Comparison of ENCODE assay signal across 17 cellular contexts in the genomic region with DNA sequence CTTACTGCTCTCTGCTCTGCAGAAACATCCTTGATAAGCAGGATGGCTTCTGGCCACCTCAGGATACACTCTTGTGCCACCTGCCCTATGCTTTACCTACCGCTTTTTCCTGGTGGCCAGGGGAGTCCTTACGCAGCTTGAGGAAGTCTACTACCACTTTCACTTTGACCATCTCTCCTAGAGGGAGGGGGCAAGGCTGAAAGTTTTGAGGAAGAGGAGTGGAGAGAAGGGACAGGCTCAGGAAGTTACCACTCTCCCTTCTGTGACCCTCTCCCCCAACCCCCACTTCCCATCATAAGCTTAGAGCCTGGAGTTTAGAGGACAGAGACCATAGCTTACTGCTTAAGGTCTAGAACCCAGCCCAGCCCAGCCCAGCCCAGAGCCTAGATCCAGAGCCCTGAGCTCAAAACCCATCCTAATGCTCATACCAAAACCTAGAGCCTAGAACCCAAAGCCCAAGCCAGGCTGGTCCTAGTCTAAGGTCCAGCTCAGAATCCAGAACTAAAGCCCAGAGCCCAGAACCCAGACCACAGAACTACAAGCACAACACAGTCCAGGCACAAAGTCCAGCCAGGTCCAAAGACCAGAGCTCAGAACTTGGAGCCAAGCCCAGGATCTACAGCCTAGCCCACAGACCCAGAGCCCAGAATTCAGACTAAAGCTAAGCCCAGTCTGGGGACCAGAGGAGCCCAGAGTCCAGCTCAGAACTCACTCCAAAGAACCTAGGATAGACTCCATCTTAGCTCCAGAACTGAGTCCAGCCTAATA. TPM values are rescaled to one million over a fixed set of nuclear protein-coding genes. Genes with fewer than 3 reads are reported as not detected.
DNase-seq lines count a peak whose midpoint lies in the region; ATAC-seq, FAIRE-seq and TF ChIP-seq lines count a peak whose summit lies in the region.
"Had no signal": no experiment of that assay in that cellular context is flagged by ENCODE, and none has a peak within 500 bp of the region (broad histone marks: within the 10 kb centered on the region; RNA-seq: fewer than 3 reads in every experiment).

No MANE protein-coding gene starts in this region.

- CTCF ChIA-PET in H1 (lab: Charles Lee; ENCODE audit: partially characterized antibody) (interaction anchor here (0.9 to 2.6 kb wide), 6 partner anchors 10 to 95 kb away, joined by 3 to 30 read pairs (median 5); no protein-coding TSS in a partner anchor), WTC11 (lab: Charles Lee) (interaction anchor here (1.0 to 1.8 kb wide), 7 partner anchors 9 to 207 kb away, joined by 3 to 4 read pairs (median 4); partner anchors contain the start of gene MYCL), GM10248 (lab: Yijun Ruan, JAX) (interaction anchor here (0.7 to 5.1 kb wide), 9 partner anchors 13 to 137 kb away, joined by 3 to 39 read pairs (median 4); no protein-coding TSS in a partner anchor)

- no peak overlapping the region for H3K14ac ChIP-seq in H1 (ENCODE audit: insufficient read length)

- H3K4me1 ChIP-seq in DND-41 (ENCODE audit: insufficient read depth, low read length): no peaks in the 10 kb centered on the region
- no peaks in the 10 kb centered on the region for H3K4me1 ChIP-seq in H1 (replicated peaks in 1 of 4; ENCODE audit: control insufficient read depth in 3 of 4, insufficient read depth in 4 of 4, low read length in 3 of 4)
- H3K4me1 ChIP-seq in osteoblast (ENCODE audit: insufficient read depth, low read length): peaks cover 13% of the 10 kb centered on the region

- H3K9me3 ChIP-seq in DND-41 (ENCODE audit: insufficient read depth, low read length, severe bottlenecking): no peaks in the 10 kb centered on the region
- no peaks in the 10 kb centered on the region for H3K9me3 ChIP-seq in H1 (ENCODE audit: insufficient read depth in 2 of 2, low read depth in 1 of 2, low read length in 1 of 2)
- H3K9me3 ChIP-seq in osteoblast (ENCODE audit: low read depth, low read length): no peaks in the 10 kb centered on the region
- H3K9me3 ChIP-seq: BLaER1 had no signal

- no peak overlapping the region for H2BK120ac ChIP-seq in H1 (replicated peaks; ENCODE audit: low read depth, low read length)

- H3K23me2 ChIP-seq in H1 (ENCODE audit: low read depth, low read length): no peaks in the 10 kb centered on the region

- ATAC-seq in DND-41 (ENCODE audit: insufficient read depth, low read depth) (no peak), WTC11 (no peak), GM18520 (IDR thresholded peaks at IDR 0.05; ENCODE audit: unreplicated experiment) (no peak)
- ATAC-seq: stimulated activated naive CD8-positive, alpha-beta T cell treated with anti-CD3 and anti-CD28 coated beads, Interleukin-15, Interleukin-2, amounts not matched to agents 100 U/mL and 50 U/mL, for 24 hours had no signal

- no peak overlapping the region for H3K23ac ChIP-seq in H1 (ENCODE audit: insufficient read length)

- H2BK15ac ChIP-seq in H1 (ENCODE audit: low read length): no peak overlapping the region; the same call in 1 of the 2 replicates

- H3K56ac ChIP-seq in H1 (replicated peaks; ENCODE audit: insufficient read length, low read depth, low read length): no peak overlapping the region

- no peak overlapping the region for H4K91ac ChIP-seq in H1 (replicated peaks; ENCODE audit: insufficient read length, low read length)

- peak overlapping the region; percentile 48 for H3K4ac ChIP-seq in H1 (replicated peaks; ENCODE audit: insufficient read length, low read depth, low read length)

- no peak for TF ChIP-seq RAD21 in H1 (IDR thresholded peaks at IDR 0.05 in 1 of 2, conservative IDR thresholded peaks at IDR 0.05 in 1 of 2; ENCODE audit: low read depth in 2 of 2, low read length in 2 of 2)

- no peaks in the 10 kb centered on the region for H3K9me3 Mint-ChIP-seq in WTC11
- H3K9me3 Mint-ChIP-seq: immature natural killer cell, naive B cell had no signal

- 92% methylated on average over 2 of the region's 2 CpGs; no CpG with 5 or more reads in 1 of the 2 experiments for WGBS in H1 (ENCODE audit: extremely low coverage in 1 of 2, insufficient coverage in 1 of 2, insufficient read length in 1 of 2, insufficient replicate concordance in 2 of 2, low coverage in 1 of 2, low lambda C conversion rate in 2 of 2, missing lambda C conversion rate in 1 of 2), 2 experiments

- H3K27me3 Mint-ChIP-seq in WTC11 (ENCODE audit: low read depth): no peaks in the 10 kb centered on the region

- H3K4me2 ChIP-seq in DND-41 (ENCODE audit: insufficient read depth, low read length): peak overlapping the region; percentile 3; the same call in 1 of the 2 replicates
- no peak overlapping the region for H3K4me2 ChIP-seq in H1 (ENCODE audit: insufficient read depth in 1 of 2, low read depth in 2 of 2, low read length in 2 of 2)
- H3K4me2 ChIP-seq in osteoblast (ENCODE audit: insufficient read depth, low read length): no peak overlapping the region
- H3K4me2 ChIP-seq: BLaER1 had no signal

- no peak overlapping the region for H4K8ac ChIP-seq in H1 (ENCODE audit: extremely low read depth, insufficient read depth, low read length)

- no peak overlapping the region for H2BK12ac ChIP-seq in H1 (ENCODE audit: low read depth, low read length)

- no peak for TF ChIP-seq EP300 in H1 (IDR thresholded peaks at IDR 0.05; ENCODE audit: borderline replicate concordance in 1 of 2, low read depth in 2 of 2, low read length in 2 of 2)

- no peak overlapping the region for H2AK5ac ChIP-seq in H1 (ENCODE audit: low read depth, low read length)

- no peak for TF ChIP-seq CTCF in DND-41 (IDR thresholded peaks at IDR 0.05; ENCODE audit: borderline replicate concordance, extremely low read depth, low read length, poor library complexity, severe bottlenecking)
- TF ChIP-seq CTCF in H1 (IDR thresholded peaks at IDR 0.05; ENCODE audit: control extremely low read depth in 1 of 3, insufficient read depth in 1 of 3, low read depth in 1 of 3, low read length in 3 of 3): no peak
- no peak for TF ChIP-seq CTCF in osteoblast (IDR thresholded peaks at IDR 0.05; ENCODE audit: extremely low read depth, low read depth, low read length)
- TF ChIP-seq CTCF in WTC11 (IDR thresholded peaks at IDR 0.05): no peak
- no peak for TF ChIP-seq CTCF in GM10248 (IDR thresholded peaks at IDR 0.05; ENCODE audit: control extremely low read depth, extremely low read depth, low read depth, missing control alignments)

- no peak overlapping the region for H2BK5ac ChIP-seq in H1 (ENCODE audit: low read depth, low read length)

- H2AFZ ChIP-seq in DND-41 (ENCODE audit: low read depth, low read length): no peak overlapping the region
- no peak overlapping the region for H2AFZ ChIP-seq in H1 (ENCODE audit: low read length)
- peak overlapping the region; percentile 41 for H2AFZ ChIP-seq in osteoblast (ENCODE audit: low read length)
- H2AFZ ChIP-seq: GM23248 had no signal

- H3K27me3 ChIP-seq in DND-41 (ENCODE audit: insufficient read depth, low read length, poor library complexity) (peaks cover 4% of the 10 kb centered on the region), H1 (replicated peaks in 1 of 4; ENCODE audit: control insufficient read depth in 3 of 4, extremely low read depth in 1 of 4, insufficient read depth in 3 of 4, low read length in 3 of 4) (no peaks in the 10 kb centered on the region), osteoblast (ENCODE audit: insufficient read depth, low read length) (no peaks in the 10 kb centered on the region)
- H3K27me3 ChIP-seq: BLaER1 had no signal

- H3K27ac ChIP-seq in DND-41 (ENCODE audit: low read length) (no peak overlapping the region), H1 (ENCODE audit: low read depth, low read length) (no peak overlapping the region), osteoblast (ENCODE audit: low read depth, low read length) (no peak overlapping the region)
- H3K27ac ChIP-seq: BLaER1, GM23248 had no signal

- H4K5ac ChIP-seq in H1 (ENCODE audit: insufficient read length, low read depth, low read length): no peak overlapping the region

- H4K20me1 ChIP-seq in DND-41 (ENCODE audit: insufficient read depth, low read length) (no peaks in the 10 kb centered on the region), H1 (replicated peaks in 1 of 2; ENCODE audit: control insufficient read depth in 1 of 2, insufficient read depth in 2 of 2, low read length in 2 of 2) (no peaks in the 10 kb centered on the region), osteoblast (ENCODE audit: insufficient read depth, low read length) (no peaks in the 10 kb centered on the region)
- H4K20me1 ChIP-seq: BLaER1 had no signal

- H3K4me3 ChIP-seq in DND-41 (ENCODE audit: low read depth in 1 of 2, low read length in 2 of 2) (no peak overlapping the region), H1 (ENCODE audit: extremely low read depth in 1 of 4, insufficient read depth in 2 of 4, low read depth in 3 of 4, low read length in 4 of 4) (no peak overlapping the region), osteoblast (ENCODE audit: insufficient read depth, low read length) (no peak overlapping the region)
- H3K4me3 ChIP-seq: BLaER1, GM23248 had no signal

- DNase-seq in DND-41 (no peak), NOMO-1 (lab: John Stamatoyannopoulos, UW; ENCODE audit: unreplicated experiment in 2 of 2) (peak; percentile 82 to 86), H1 (ENCODE audit: low read depth in 1 of 2, low spot score in 2 of 2) (no peak), osteoblast (ENCODE audit: insufficient read length, low spot score, missing footprints) (no peak), AG20443 (ENCODE audit: low spot score) (no peak), WTC11 (ENCODE audit: low spot score) (no peak), GM10248 (ENCODE audit: extremely low spot score) (no peak)
- DNase-seq: foreskin fibroblast; GM23248; immature natural killer cell; naive B cell; retina; stimulated activated naive CD8-positive, alpha-beta T cell treated with anti-CD3 and anti-CD28 coated beads, Interleukin-15, Interleukin-2, amounts not matched to agents 100 U/mL and 50 U/mL, for 24 hours had no signal

- H3K27ac Mint-ChIP-seq in WTC11: no peak overlapping the region
- H3K27ac Mint-ChIP-seq: immature natural killer cell had no signal

- no peaks in the 10 kb centered on the region for H3K79me2 ChIP-seq in DND-41 (ENCODE audit: insufficient read depth, low read length)
- no peaks in the 10 kb centered on the region for H3K79me2 ChIP-seq in H1 (ENCODE audit: control insufficient read depth in 1 of 2, insufficient read depth in 2 of 2, low read length in 2 of 2)
- no peaks in the 10 kb centered on the region for H3K79me2 ChIP-seq in osteoblast (ENCODE audit: insufficient read depth, low read length)

- H3K18ac ChIP-seq in H1 (ENCODE audit: extremely low read depth, low read length): no peak overlapping the region

- no peaks in the 10 kb centered on the region for H3K4me1 Mint-ChIP-seq in WTC11
- H3K4me1 Mint-ChIP-seq: immature natural killer cell had no signal

- POLR2A ChIA-PET in H1 (lab: Charles Lee; ENCODE audit: partially characterized antibody): interaction anchor here (1.2 to 2.9 kb wide), 4 partner anchors 13 to 30 kb away, joined by 3 to 10 read pairs (median 5); partner anchors contain the start of gene MFSD2A
- POLR2A ChIA-PET in WTC11 (lab: Charles Lee): no interaction called here
- POLR2A ChIA-PET in GM10248 (lab: Yijun Ruan, JAX): no interaction called here

- TF ChIP-seq POLR2A in H1 (IDR thresholded peaks at IDR 0.05; ENCODE audit: control extremely low read depth in 1 of 2, low read depth in 2 of 2, low read length in 2 of 2): no peak

- no peaks in the 10 kb centered on the region for H3K36me3 Mint-ChIP-seq in WTC11
- H3K36me3 Mint-ChIP-seq: naive B cell had no signal

- H3K9ac ChIP-seq in DND-41 (ENCODE audit: low read depth, low read length): no peak overlapping the region
- H3K9ac ChIP-seq in H1 (replicated peaks in 1 of 4; ENCODE audit: extremely low read depth in 1 of 4, low read depth in 3 of 4, low read length in 3 of 4): no peak overlapping the region
- H3K9ac ChIP-seq: BLaER1, GM23248 had no signal

- H3K4me3 Mint-ChIP-seq in WTC11: no peak overlapping the region
- H3K4me3 Mint-ChIP-seq: immature natural killer cell had no signal

- FAIRE-seq in H1 (lab: Jason Lieb, UNC): no peak
- FAIRE-seq: G401.6, GM18507 had no signal

- H2BK20ac ChIP-seq in H1 (ENCODE audit: low read length): no peak overlapping the region

- H3K36me3 ChIP-seq in DND-41 (ENCODE audit: insufficient read depth, low read length) (no peaks in the 10 kb centered on the region), H1 (ENCODE audit: control insufficient read depth in 2 of 4, insufficient read depth in 4 of 4, low read length in 3 of 4) (no peaks in the 10 kb centered on the region), osteoblast (ENCODE audit: insufficient read depth, low read length) (no peaks in the 10 kb centered on the region)
- H3K36me3 ChIP-seq: BLaER1 had no signal

- no peaks in the 10 kb centered on the region for H3K79me1 ChIP-seq in H1 (ENCODE audit: low read depth, low read length)

RNA-seq across cellular contexts. Expression of gene MFSD2A, which starts 18.0 kb away (rescaled TPM):
- 25.9 and 26.6 TPM in 2 replicates for total RNA-seq in H1 (2021; fragmentation: NEBNext Ultra II Directional; extraction: Animal tissue kit (Norgen Biotek cat#: 25700))
- 18.3 and 25.6 TPM in 2 replicates for polyA plus RNA-seq in H1 (2011; rRNA removed)
- polyA plus RNA-seq in H1 (2011; cell fraction: cytosol; rRNA removed): 16.4 TPM
- 42.3 TPM for polyA plus RNA-seq in H1 (2011; cell fraction: nucleus; rRNA removed)
- polyA plus RNA-seq in H1 (2012, experiment 1 of 2): 16.5 to 19.4 TPM (median 18.4 TPM) in 4 replicates
- polyA plus RNA-seq in H1 (2012, experiment 2 of 2): 19.5 TPM
- polyA plus RNA-seq in H1 (2013, experiment 1 of 2): 37.7 TPM
- polyA plus RNA-seq in H1 (2013, experiment 2 of 2): 38.4 TPM
- 20.3 and 31.0 TPM in 2 replicates for polyA minus RNA-seq in H1 (2011; rRNA and poly(A)+ RNA removed)
- 6.8 TPM for polyA minus RNA-seq in H1 (2011; cell fraction: cytosol; rRNA and poly(A)+ RNA removed)
- 18.5 TPM for polyA minus RNA-seq in H1 (2011; cell fraction: nucleus; rRNA and poly(A)+ RNA removed)
- 3.5 and 3.6 TPM in 2 replicates for total RNA-seq in osteoblast
- 11.5 to 14.0 TPM (median 12.9 TPM) in 3 replicates for total RNA-seq in WTC11 (2021)

RNA-seq across cellular contexts. Expression of gene MYCL, which starts 35.2 kb away (rescaled TPM):
- 28.8 and 29.9 TPM in 2 replicates for total RNA-seq in H1 (2021; fragmentation: NEBNext Ultra II Directional; extraction: Animal tissue kit (Norgen Biotek cat#: 25700))
- polyA plus RNA-seq in H1 (2011; rRNA removed): 20.3 and 30.3 TPM in 2 replicates
- polyA plus RNA-seq in H1 (2011; cell fraction: cytosol; rRNA removed): 31.1 TPM
- 25.5 TPM for polyA plus RNA-seq in H1 (2011; cell fraction: nucleus; rRNA removed)
- polyA plus RNA-seq in H1 (2012, experiment 1 of 2): 19.1 to 20.7 TPM (median 20.2 TPM) in 4 replicates
- polyA plus RNA-seq in H1 (2012, experiment 2 of 2): 25.3 TPM
- 18.5 TPM for polyA plus RNA-seq in H1 (2013, experiment 1 of 2)
- 18.8 TPM for polyA plus RNA-seq in H1 (2013, experiment 2 of 2)
- 20.0 and 29.7 TPM in 2 replicates for polyA minus RNA-seq in H1 (2011; rRNA and poly(A)+ RNA removed)
- 19.9 TPM for polyA minus RNA-seq in H1 (2011; cell fraction: cytosol; rRNA and poly(A)+ RNA removed)
- 35.5 TPM for polyA minus RNA-seq in H1 (2011; cell fraction: nucleus; rRNA and poly(A)+ RNA removed)
- total RNA-seq in osteoblast: 0.72 and 0.88 TPM in 2 replicates
- 31.0 to 32.6 TPM (median 32.2 TPM) in 3 replicates for total RNA-seq in WTC11 (2021)

RNA-seq across cellular contexts. Expression of gene TRIT1, which starts 53.6 kb away (rescaled TPM):
- total RNA-seq in H1 (2021; fragmentation: NEBNext Ultra II Directional; extraction: Animal tissue kit (Norgen Biotek cat#: 25700)): 30.3 and 32.3 TPM in 2 replicates
- 9.1 and 11.1 TPM in 2 replicates for polyA plus RNA-seq in H1 (2011; rRNA removed)
- 22.2 TPM for polyA plus RNA-seq in H1 (2011; cell fraction: cytosol; rRNA removed)
- 23.2 TPM for polyA plus RNA-seq in H1 (2011; cell fraction: nucleus; rRNA removed)
- 22.2 to 27.8 TPM (median 23.6 TPM) in 4 replicates for polyA plus RNA-seq in H1 (2012, experiment 1 of 2)
- 2.6 TPM for polyA plus RNA-seq in H1 (2012, experiment 2 of 2)
- polyA plus RNA-seq in H1 (2013, experiment 1 of 2): 25.3 TPM
- 24.9 TPM for polyA plus RNA-seq in H1 (2013, experiment 2 of 2)
- polyA minus RNA-seq in H1 (2011; rRNA and poly(A)+ RNA removed): 19.7 and 28.6 TPM in 2 replicates
- polyA minus RNA-seq in H1 (2011; cell fraction: cytosol; rRNA and poly(A)+ RNA removed): 17.6 TPM
- 39.2 TPM for polyA minus RNA-seq in H1 (2011; cell fraction: nucleus; rRNA and poly(A)+ RNA removed)
- total RNA-seq in osteoblast: 25.3 and 29.3 TPM in 2 replicates
- total RNA-seq in WTC11 (2021): 26.3 to 31.4 TPM (median 27.3 TPM) in 3 replicates

Comparison
In these comparisons a context has a peak if more than half of its experiments do, and no peak if none do; other contexts are left out.
1. DNase-seq: peak in NOMO-1 (2 of 2); none in DND-41 (single experiment), H1 (0 of 2), osteoblast (single experiment), AG20443 (single experiment), WTC11 (single experiment) and GM10248 (single experiment).
2. RNA of gene MYCL, which starts 35.2 kb away (total RNA-seq): 31.0 to 32.6 TPM in WTC11 and 28.8 to 29.9 TPM in H1; 0.72 to 0.88 TPM in osteoblast; every median in the first group is over 10 times any median in the second.